In genomic region chr20:33679758-33680485, GRCh38 we compare ENCODE assay signal across 10 cellular contexts. TPM values are rescaled to one million over a fixed set of nuclear protein-coding genes. Genes with fewer than 3 reads are reported as not detected.
DNase-seq lines count a peak whose midpoint lies in the region; ATAC-seq and TF ChIP-seq lines count a peak whose summit lies in the region.
"Had no signal": no experiment of that assay in that cellular context is flagged by ENCODE, and none has a peak within 500 bp of the region (broad histone marks: within the 10 kb centered on the region; RNA-seq: fewer than 3 reads in every experiment).

No MANE protein-coding gene starts in this region.

- no peak overlapping the region for H3K9ac ChIP-seq in IMR-90 (ENCODE audit: low read depth, low read length)

- WGBS in IMR-90 (ENCODE audit: extremely low coverage in 2 of 2, insufficient read length in 1 of 2), 2 experiments, result 89% methylated on average over 4 of the region's 20 CpGs; no CpG with 5 or more reads in 1 of the 2 experiments

- no peak for TF ChIP-seq RAD21 in IMR-90 (IDR thresholded peaks at IDR 0.05; ENCODE audit: low read length)

- H3K27me3 ChIP-seq in CD8-positive, alpha-beta memory T cell (ENCODE audit: insufficient read depth, low read length, poor library complexity, severe bottlenecking), result no peaks in the 10 kb centered on the region
- no peaks in the 10 kb centered on the region for H3K27me3 ChIP-seq in IMR-90 (ENCODE audit: control insufficient read depth, insufficient read depth, low read length)

- peak; percentile 66 for ATAC-seq in GM19351 (IDR thresholded peaks at IDR 0.05; ENCODE audit: unreplicated experiment)
- no peak for ATAC-seq in IMR-90 (ENCODE audit: low read depth)
- no peak for ATAC-seq in left lobe of liver
- ATAC-seq in HG03280 (IDR thresholded peaks at IDR 0.05; ENCODE audit: unreplicated experiment), result no peak
- ATAC-seq in HG03039 (IDR thresholded peaks at IDR 0.05; ENCODE audit: unreplicated experiment), result no peak

- no peak overlapping the region for H4K8ac ChIP-seq in IMR-90 (ENCODE audit: low read depth in 2 of 2, low read length in 2 of 2)

- no peaks in the 10 kb centered on the region for H3K9me3 Mint-ChIP-seq in CD8-positive, alpha-beta memory T cell

- H4K91ac ChIP-seq in IMR-90 (ENCODE audit: insufficient read depth, low read depth, low read length), result no peak overlapping the region

- no peak overlapping the region for H3K23ac ChIP-seq in IMR-90 (ENCODE audit: low read depth, low read length)

- no peak overlapping the region for H3K18ac ChIP-seq in IMR-90 (ENCODE audit: low read depth, low read length)

- H3K79me1 ChIP-seq in IMR-90 (ENCODE audit: low read depth in 1 of 2, low read length in 2 of 2), result peaks cover 7 to 55% of the 10 kb centered on the region in 2 experiments; a peak in 2 of 4 replicates

- TF ChIP-seq CTCF in IMR-90 (conservative IDR thresholded peaks at IDR 0.05; ENCODE audit: low read depth, low read length), result no peak

- POLR2A ChIA-PET in CD8-positive, alpha-beta memory T cell (lab: Charles Lee), result interaction anchor here (0.8 to 2.9 kb wide), 7 partner anchors 9 to 52 kb away, joined by 3 to 24 read pairs (median 4); partner anchors contain the start of genes ACTL10, PXMP4 and ZNF341
- POLR2A ChIA-PET in IMR-90 (lab: Charles Lee; ENCODE audit: unreplicated experiment), result no interaction called here

- H3K14ac ChIP-seq in IMR-90 (replicated peaks; ENCODE audit: low read depth, low read length), result no peak overlapping the region

- no peaks in the 10 kb centered on the region for H3K36me3 ChIP-seq in CD8-positive, alpha-beta memory T cell (ENCODE audit: insufficient read depth, low read length)
- no peaks in the 10 kb centered on the region; the same call in 1 of the 2 replicates for H3K36me3 ChIP-seq in IMR-90 (ENCODE audit: control insufficient read depth, insufficient read depth, low read length)

- H3K9me3 ChIP-seq in CD8-positive, alpha-beta memory T cell (ENCODE audit: low read length), result no peaks in the 10 kb centered on the region
- no peaks in the 10 kb centered on the region for H3K9me3 ChIP-seq in IMR-90 (ENCODE audit: control insufficient read depth, insufficient read depth, low read length)

- peak in 4 of 5 donors; percentile 23 to 76 (median 35) for DNase-seq in CD8-positive, alpha-beta memory T cell
- no peak for DNase-seq in IMR-90
- DNase-seq in central memory CD4-positive, alpha-beta T cell, result peak; percentile 35
- no peak for DNase-seq in left lobe of liver (ENCODE audit: low spot score)
- no peak for DNase-seq in MV-4-11 (lab: John Stamatoyannopoulos, UW)
- DNase-seq: mammary epithelial cell, NCI-H226 had no signal

- no peaks in the 10 kb centered on the region for H3K36me3 Mint-ChIP-seq in CD8-positive, alpha-beta memory T cell

- no peak overlapping the region for H3K27ac ChIP-seq in CD8-positive, alpha-beta memory T cell (ENCODE audit: low read depth, low read length)
- no peak overlapping the region for H3K27ac ChIP-seq in IMR-90 (ENCODE audit: insufficient read depth, low read length)

- H3K27me3 Mint-ChIP-seq in CD8-positive, alpha-beta memory T cell, result no peaks in the 10 kb centered on the region

- no peak for TF ChIP-seq POLR2A in IMR-90 (IDR thresholded peaks at IDR 0.05; ENCODE audit: low read depth, low read length)

- in situ Hi-C loops in IMR-90 (cut with MboI; ENCODE audit: low sequenced_read_pairs), result no loop called here

- peaks cover 28 to 49% (median 47%) of the 10 kb centered on the region in 3 donors for H3K4me1 Mint-ChIP-seq in CD8-positive, alpha-beta memory T cell

- no peak overlapping the region for H2BK120ac ChIP-seq in IMR-90 (ENCODE audit: low read depth, low read length)

- dilution Hi-C loops in IMR-90 (cut with HindIII; ENCODE audit: low sequenced_read_pairs, unreplicated experiment), result no loop called here

- no peak overlapping the region for H2BK20ac ChIP-seq in IMR-90 (ENCODE audit: low read depth, low read length)

- H3K4me3 ChIP-seq in CD8-positive, alpha-beta memory T cell (ENCODE audit: low read length), result no peak overlapping the region
- no peak overlapping the region for H3K4me3 ChIP-seq in IMR-90 (ENCODE audit: insufficient read depth, low read depth, low read length)

- H2AK9ac ChIP-seq in IMR-90 (replicated peaks; ENCODE audit: low read depth, low read length, poor library complexity), result peak overlapping the region; percentile 74

- H2AK5ac ChIP-seq in IMR-90 (ENCODE audit: low read depth, low read length), result no peak overlapping the region

- H3K4ac ChIP-seq in IMR-90 (ENCODE audit: low read depth, low read length), result no peak overlapping the region

- no TSS peak for BruUV-seq in IMR-90 (replicated peaks; lab: Mats Ljungman, UMichigan)

- intact Hi-C loops in IMR-90 (cut with micrococcal nuclease), result no loop called here

- H3K4me3 Mint-ChIP-seq in CD8-positive, alpha-beta memory T cell, result peak overlapping the region; percentile 3 to 57 (median 41)

- H2AFZ ChIP-seq in IMR-90 (replicated peaks; ENCODE audit: low read length, poor library complexity), result no peak overlapping the region

- H2BK15ac ChIP-seq in IMR-90 (ENCODE audit: low read depth, low read length), result no peak overlapping the region

- H4K20me1 ChIP-seq in IMR-90 (ENCODE audit: insufficient read depth, low read length), result peaks cover 24% of the 10 kb centered on the region

- CTCF ChIA-PET in CD8-positive, alpha-beta memory T cell (lab: Charles Lee), result interaction anchor here (1.0 to 9.3 kb wide), 6 partner anchors 11 to 222 kb away, joined by 3 to 103 read pairs (median 4); partner anchors contain the start of genes ACTL10, C20orf144 and PXMP4
- CTCF ChIA-PET in IMR-90 (lab: Yijun Ruan, JAX), result interaction anchor here (0.6 kb wide), 1 partner anchor 13 kb away, joined by 6 read pairs; the partner anchor contains the start of gene ACTL10

- H3K56ac ChIP-seq in IMR-90 (ENCODE audit: extremely low read depth, insufficient read depth, low read length), result no peak overlapping the region

- peaks cover 23% of the 10 kb centered on the region for H3K9me1 ChIP-seq in IMR-90 (ENCODE audit: insufficient read depth, low read length)

- peaks cover 39% of the 10 kb centered on the region for H3K4me1 ChIP-seq in CD8-positive, alpha-beta memory T cell (ENCODE audit: insufficient read depth, low read length)
- peaks cover 10% of the 10 kb centered on the region for H3K4me1 ChIP-seq in IMR-90 (ENCODE audit: control insufficient read depth, insufficient read depth, low read length)

- H3K4me2 ChIP-seq in IMR-90 (ENCODE audit: low read depth, low read length), result no peak overlapping the region

- no peak overlapping the region for H4K5ac ChIP-seq in IMR-90 (ENCODE audit: low read depth, low read length)

- no peak overlapping the region for H2BK5ac ChIP-seq in IMR-90 (ENCODE audit: low read depth, low read length, poor library complexity, severe bottlenecking)

- peak overlapping the region; percentile 26 to 83 (median 68) for H3K27ac Mint-ChIP-seq in CD8-positive, alpha-beta memory T cell

TF ChIP-seq in IMR-90, 13 proteins besides CTCF, POLR2A, EP300 and RAD21:
- TF ChIP-seq MAZ (IDR thresholded peaks at IDR 0.05; ENCODE audit: borderline replicate concordance, low read depth, low read length) (no peak), CHD1 (IDR thresholded peaks at IDR 0.05; ENCODE audit: low read depth, low read length) (no peak)

RNA-seq across cellular contexts. Expression of gene NECAB3, which starts 5.7 kb away (rescaled TPM):
- total RNA-seq in CD8-positive, alpha-beta memory T cell, result 10 to 100 TPM; 19.0 to 20.6 TPM
- polyA plus RNA-seq in CD8-positive, alpha-beta memory T cell, result 2.7 TPM
- total RNA-seq in IMR-90 (2012; rRNA removed), result 8.6 and 10.0 TPM in 2 replicates
- 28.4 and 28.5 TPM in 2 replicates for polyA plus RNA-seq in IMR-90 (2012; rRNA removed)
- polyA plus RNA-seq in IMR-90 (2012; cell fraction: cytosol; rRNA removed), result 15.3 and 20.8 TPM in 2 replicates
- polyA plus RNA-seq in IMR-90 (2012; cell fraction: nucleus; rRNA removed; ENCODE audit: low replicate concordance), result 115 and 191 TPM in 2 replicates
- 19.9 TPM for total RNA-seq in left lobe of liver

RNA-seq across cellular contexts. Expression of gene E2F1, which starts 6.3 kb away (rescaled TPM):
- total RNA-seq in CD8-positive, alpha-beta memory T cell, result 10 to 100 TPM; 68.8 to 72.3 TPM
- 0.52 TPM for polyA plus RNA-seq in CD8-positive, alpha-beta memory T cell
- total RNA-seq in IMR-90 (2012; rRNA removed) (10.6 and 10.9 TPM in 2 replicates), left lobe of liver (0.60 TPM)
- 14.0 and 14.6 TPM in 2 replicates for polyA plus RNA-seq in IMR-90 (2012; rRNA removed)
- polyA plus RNA-seq in IMR-90 (2012; cell fraction: cytosol; rRNA removed), result 9.9 and 10.2 TPM in 2 replicates
- 13.7 and 30.1 TPM in 2 replicates for polyA plus RNA-seq in IMR-90 (2012; cell fraction: nucleus; rRNA removed; ENCODE audit: low replicate concordance)

RNA-seq across cellular contexts. Expression of gene ACTL10, which starts 13.2 kb away (rescaled TPM):
- 1 to 10 TPM; 3.8 to 4.6 TPM for total RNA-seq in CD8-positive, alpha-beta memory T cell
- polyA plus RNA-seq in CD8-positive, alpha-beta memory T cell, result 6.6 TPM
- 0.18 and 0.28 TPM in 2 replicates for total RNA-seq in IMR-90 (2012; rRNA removed)
- 0.43 and 0.49 TPM in 2 replicates for polyA plus RNA-seq in IMR-90 (2012; rRNA removed)
- 0.40 and 1.1 TPM in 2 replicates for polyA plus RNA-seq in IMR-90 (2012; cell fraction: cytosol; rRNA removed)
- 0.15 and 0.73 TPM in 2 replicates for polyA plus RNA-seq in IMR-90 (2012; cell fraction: nucleus; rRNA removed; ENCODE audit: low replicate concordance)
- 0.20 TPM for total RNA-seq in left lobe of liver

RNA-seq across cellular contexts. Expression of gene C20orf144, which starts 17.8 kb away (rescaled TPM):
- under 1 TPM; 0.16 to 0.24 TPM for total RNA-seq in CD8-positive, alpha-beta memory T cell
- polyA plus RNA-seq in CD8-positive, alpha-beta memory T cell, result not detected
- under 0.01 TPM in 2 replicates for total RNA-seq in IMR-90 (2012; rRNA removed)
- polyA plus RNA-seq in IMR-90 (2012; rRNA removed), result 0.16 and 0.19 TPM in 2 replicates
- polyA plus RNA-seq in IMR-90 (2012; cell fraction: cytosol; rRNA removed), result 0.17 and 0.19 TPM in 2 replicates
- 0.08 and 0.11 TPM in 2 replicates for polyA plus RNA-seq in IMR-90 (2012; cell fraction: nucleus; rRNA removed; ENCODE audit: low replicate concordance)
- total RNA-seq in left lobe of liver, result not detected

RNA-seq across cellular contexts. Expression of gene PXMP4, which starts 40.2 kb away (rescaled TPM):
- total RNA-seq in CD8-positive, alpha-beta memory T cell, result 1 to 10 TPM; 8.4 to 9.1 TPM
- polyA plus RNA-seq in CD8-positive, alpha-beta memory T cell, result 23.6 TPM
- total RNA-seq in IMR-90 (2012; rRNA removed) (2.2 and 3.6 TPM in 2 replicates), left lobe of liver (15.4 TPM)
- polyA plus RNA-seq in IMR-90 (2012; rRNA removed), result 7.1 TPM in 2 replicates
- 4.9 and 10.3 TPM in 2 replicates for polyA plus RNA-seq in IMR-90 (2012; cell fraction: cytosol; rRNA removed)
- 2.7 and 4.5 TPM in 2 replicates for polyA plus RNA-seq in IMR-90 (2012; cell fraction: nucleus; rRNA removed; ENCODE audit: low replicate concordance)

Comparison
In these comparisons a context has a peak if more than half of its experiments do, and no peak if none do; other contexts are left out.
1. DNase-seq: peak in CD8-positive, alpha-beta memory T cell (4 of 5) and central memory CD4-positive, alpha-beta T cell (single experiment); none in IMR-90 (single experiment), left lobe of liver (single experiment) and MV-4-11 (single experiment).